ENCODE assay signal across 8 cellular contexts in the genomic region with DNA sequence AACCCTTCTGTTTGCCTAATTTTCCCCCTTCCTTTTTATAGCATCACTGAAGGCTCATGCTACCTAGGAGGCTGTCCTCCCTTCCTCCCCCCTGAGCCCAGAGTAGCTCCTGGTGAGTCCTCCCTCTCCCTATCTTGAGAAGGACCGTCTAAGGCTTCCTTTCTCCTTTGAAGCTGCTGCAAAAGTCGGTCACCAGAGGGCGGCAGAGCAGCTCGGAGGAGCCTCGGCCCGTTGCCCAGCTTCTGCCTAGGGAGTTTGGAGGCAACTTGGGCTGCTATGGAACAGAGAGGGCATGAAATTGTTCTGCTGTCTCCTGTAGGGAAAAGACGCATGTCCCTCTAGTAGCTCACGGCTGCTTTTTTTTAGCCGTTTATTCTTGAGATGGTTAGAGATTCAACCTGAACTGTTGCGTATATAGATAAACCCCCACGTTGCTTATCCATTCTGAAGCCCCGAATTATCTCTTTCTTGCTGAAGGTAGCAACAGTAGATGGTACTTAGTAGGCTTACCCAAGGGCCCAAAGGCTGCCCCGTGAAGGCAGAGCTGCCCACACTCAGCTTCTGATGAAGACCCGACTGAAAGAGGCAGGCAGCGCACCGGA. TPM values are rescaled to one million over a fixed set of nuclear protein-coding genes. Genes with fewer than 3 reads are reported as not detected.
DNase-seq lines count a peak whose midpoint lies in the region; ATAC-seq and TF ChIP-seq lines count a peak whose summit lies in the region.

No MANE protein-coding gene starts in this region.

- peak; percentile 61 for TF ChIP-seq CTCF in CD4-positive, alpha-beta T cell (IDR thresholded peaks at IDR 0.05)
- TF ChIP-seq CTCF in HFFc6 (IDR thresholded peaks at IDR 0.05), result peak; percentile 85
- peak; percentile 98 for TF ChIP-seq CTCF in OCI-LY1 (IDR thresholded peaks at IDR 0.05; ENCODE audit: low read length)

- no peak overlapping the region for H3K4me2 ChIP-seq in OCI-LY1 (ENCODE audit: low read length)

- ATAC-seq in CD4-positive, alpha-beta T cell (ENCODE audit: poor library complexity), result peak; percentile 68
- peak; percentile 50 to 61 for ATAC-seq in natural killer cell treated with Interleukin-12 subunit alpha and Interleukin-12 subunit beta and Interleukin-15 and Interleukin-18, amount 100 ng/mL, for 72 hours
- no peak for ATAC-seq in GM21360 (IDR thresholded peaks at IDR 0.05; ENCODE audit: unreplicated experiment)

- CTCF ChIA-PET in CD4-positive, alpha-beta T cell (lab: Charles Lee), result interaction anchor here (0.6 to 2.3 kb wide), 12 partner anchors 10 to 422 kb away, joined by 3 to 19 read pairs (median 4); no protein-coding TSS in a partner anchor

- peaks cover 54% of the 10 kb centered on the region for H3K27me3 Mint-ChIP-seq in CD4-positive, alpha-beta T cell
- peaks cover 5% of the 10 kb centered on the region for H3K27me3 Mint-ChIP-seq in HFFc6 (ENCODE audit: insufficient read depth)
- peaks cover 60% of the 10 kb centered on the region for H3K27me3 Mint-ChIP-seq in activated T-cell treated with anti-CD3 and anti-CD28 coated beads, Interleukin-2, amount 50 U/mL, for 24 hours
- H3K27me3 Mint-ChIP-seq in natural killer cell treated with Interleukin-12 subunit alpha and Interleukin-12 subunit beta and Interleukin-15 and Interleukin-18, amount 100 ng/mL, for 72 hours, result peaks cover 30 to 34% of the 10 kb centered on the region in 2 donors

- POLR2A ChIA-PET in CD4-positive, alpha-beta T cell (lab: Charles Lee), result interaction anchor here (1.2 to 2.0 kb wide), 3 partner anchors 18 to 305 kb away, joined by 3 to 8 read pairs (median 7); no protein-coding TSS in a partner anchor

- no peaks in the 10 kb centered on the region for H3K9me3 ChIP-seq in CD4-positive, alpha-beta T cell (ENCODE audit: control insufficient read depth, low read length)
- H3K9me3 ChIP-seq in OCI-LY1 (ENCODE audit: low read length), result no peaks in the 10 kb centered on the region

- H3K4me1 ChIP-seq in OCI-LY1 (ENCODE audit: insufficient read depth, low read length, severe bottlenecking), result peaks cover 11% of the 10 kb centered on the region

- H3K27ac Mint-ChIP-seq in CD4-positive, alpha-beta T cell, result no peak overlapping the region
- H3K27ac Mint-ChIP-seq in HFFc6, result peak overlapping the region; percentile 27
- no peak overlapping the region for H3K27ac Mint-ChIP-seq in activated T-cell treated with anti-CD3 and anti-CD28 coated beads, Interleukin-2, amount 50 U/mL, for 24 hours
- no peak overlapping the region for H3K27ac Mint-ChIP-seq in natural killer cell treated with Interleukin-12 subunit alpha and Interleukin-12 subunit beta and Interleukin-15 and Interleukin-18, amount 100 ng/mL, for 72 hours

- H3K9me2 ChIP-seq in OCI-LY1 (ENCODE audit: low read depth, low read length), result no peaks in the 10 kb centered on the region

- no peak overlapping the region for H3K27ac ChIP-seq in CD4-positive, alpha-beta T cell (ENCODE audit: low read depth, low read length)
- no peak overlapping the region for H3K27ac ChIP-seq in OCI-LY1 (ENCODE audit: low read depth, low read length, poor library complexity, severe bottlenecking)

- H3F3A ChIP-seq in OCI-LY1 (ENCODE audit: insufficient read depth, low read length), result no peaks in the 10 kb centered on the region

- no peak overlapping the region for H3K4me3 ChIP-seq in OCI-LY1 (ENCODE audit: low read depth, low read length, poor library complexity, severe bottlenecking)

- peaks cover 43% of the 10 kb centered on the region for H3K27me3 ChIP-seq in CD4-positive, alpha-beta T cell (ENCODE audit: control insufficient read depth, insufficient read depth, low read length)
- H3K27me3 ChIP-seq in OCI-LY1 (ENCODE audit: insufficient read depth, low read length), result peaks cover 15% of the 10 kb centered on the region; the same call in 1 of the 2 replicates

- H3K9ac ChIP-seq in OCI-LY1 (ENCODE audit: low read length), result no peak overlapping the region

- DNase-seq in CD4-positive, alpha-beta T cell, result peak; percentile 40 to 64 (median 44)
- DNase-seq in HFFc6 (peak; percentile 65), fibroblast of gingiva (ENCODE audit: low read depth) (peak; percentile 72), superior temporal gyrus (ENCODE audit: extremely low spot score) (peak; percentile 94)
- DNase-seq in activated T-cell treated with anti-CD3 and anti-CD28 coated beads, Interleukin-2, amount 50 U/mL, for 24 hours, result peak; percentile 72
- no peak for DNase-seq in natural killer cell treated with Interleukin-12 subunit alpha and Interleukin-12 subunit beta and Interleukin-15 and Interleukin-18, amount 100 ng/mL, for 72 hours (ENCODE audit: low spot score)

- H2AFZ ChIP-seq in OCI-LY1 (ENCODE audit: low read length), result no peak overlapping the region

- no peaks in the 10 kb centered on the region for H4K20me1 ChIP-seq in OCI-LY1 (ENCODE audit: insufficient read depth, low read length)

- no peaks in the 10 kb centered on the region for H3K79me2 ChIP-seq in OCI-LY1 (ENCODE audit: insufficient read depth, low read length)

- no peaks in the 10 kb centered on the region for H3K36me3 ChIP-seq in OCI-LY1 (ENCODE audit: insufficient read depth, low read length)

- no peaks in the 10 kb centered on the region for H3K9me3 Mint-ChIP-seq in CD4-positive, alpha-beta T cell
- H3K9me3 Mint-ChIP-seq in HFFc6, result no peaks in the 10 kb centered on the region
- no peaks in the 10 kb centered on the region for H3K9me3 Mint-ChIP-seq in activated T-cell treated with anti-CD3 and anti-CD28 coated beads, Interleukin-2, amount 50 U/mL, for 24 hours
- no peaks in the 10 kb centered on the region for H3K9me3 Mint-ChIP-seq in natural killer cell treated with Interleukin-12 subunit alpha and Interleukin-12 subunit beta and Interleukin-15 and Interleukin-18, amount 100 ng/mL, for 72 hours

- no peaks in the 10 kb centered on the region for H3K36me3 Mint-ChIP-seq in CD4-positive, alpha-beta T cell (ENCODE audit: low read depth)
- H3K36me3 Mint-ChIP-seq in HFFc6 (ENCODE audit: low read depth), result peaks cover 22% of the 10 kb centered on the region
- no peaks in the 10 kb centered on the region for H3K36me3 Mint-ChIP-seq in activated T-cell treated with anti-CD3 and anti-CD28 coated beads, Interleukin-2, amount 50 U/mL, for 24 hours (ENCODE audit: low read depth)
- no peaks in the 10 kb centered on the region for H3K36me3 Mint-ChIP-seq in natural killer cell treated with Interleukin-12 subunit alpha and Interleukin-12 subunit beta and Interleukin-15 and Interleukin-18, amount 100 ng/mL, for 72 hours

- peaks cover 20% of the 10 kb centered on the region for H3K4me1 Mint-ChIP-seq in CD4-positive, alpha-beta T cell (ENCODE audit: low read depth)
- peaks cover 40% of the 10 kb centered on the region for H3K4me1 Mint-ChIP-seq in HFFc6 (ENCODE audit: low read depth)
- H3K4me1 Mint-ChIP-seq in activated T-cell treated with anti-CD3 and anti-CD28 coated beads, Interleukin-2, amount 50 U/mL, for 24 hours (ENCODE audit: low read depth), result peaks cover 13% of the 10 kb centered on the region
- H3K4me1 Mint-ChIP-seq in natural killer cell treated with Interleukin-12 subunit alpha and Interleukin-12 subunit beta and Interleukin-15 and Interleukin-18, amount 100 ng/mL, for 72 hours (ENCODE audit: low read depth in 2 of 2), result peaks cover 0 to 5% of the 10 kb centered on the region in 2 donors

- H3K4me3 Mint-ChIP-seq in CD4-positive, alpha-beta T cell, result no peak overlapping the region
- H3K4me3 Mint-ChIP-seq in HFFc6, result no peak overlapping the region
- no peak overlapping the region for H3K4me3 Mint-ChIP-seq in activated T-cell treated with anti-CD3 and anti-CD28 coated beads, Interleukin-2, amount 50 U/mL, for 24 hours
- H3K4me3 Mint-ChIP-seq in natural killer cell treated with Interleukin-12 subunit alpha and Interleukin-12 subunit beta and Interleukin-15 and Interleukin-18, amount 100 ng/mL, for 72 hours, result no peak overlapping the region

- intact Hi-C loops in CD4-positive, alpha-beta T cell (cut with DNase I, micrococcal nuclease), result loop anchor here (1.0 to 10.0 kb wide), 4 partner anchors 157 to 950 kb away; no protein-coding TSS in a partner anchor

RNA-seq across cellular contexts. Expression of gene WNT5B, which starts 5.7 kb away (rescaled TPM):
- not detected for total RNA-seq in CD4-positive, alpha-beta T cell
- total RNA-seq in HFFc6 (2021; fragmentation: NEBNext Ultra II Directional; extraction: Animal tissue kit (Norgen Biotek cat#: 25700)), result 100 to 1,000 TPM; 191 to 289 (median 200) TPM
- under 1 TPM in 1 of 2 donors, not detected in 1; 0.47 TPM for total RNA-seq in natural killer cell treated with Interleukin-12 subunit alpha and Interleukin-12 subunit beta and Interleukin-15 and Interleukin-18, amount 100 ng/mL, for 72 hours

RNA-seq across cellular contexts. Expression of gene FBXL14, which starts 40.3 kb away (rescaled TPM):
- 10 to 100 TPM; 32.3 to 33.6 TPM for total RNA-seq in CD4-positive, alpha-beta T cell
- total RNA-seq in HFFc6 (2021; fragmentation: NEBNext Ultra II Directional; extraction: Animal tissue kit (Norgen Biotek cat#: 25700)), result 1 to 10 TPM; 5.2 to 6.5 (median 5.4) TPM
- total RNA-seq in natural killer cell treated with Interleukin-12 subunit alpha and Interleukin-12 subunit beta and Interleukin-15 and Interleukin-18, amount 100 ng/mL, for 72 hours, result 10 to 100 TPM; 19.4 to 26.2 TPM

RNA-seq across cellular contexts. Expression of gene ADIPOR2, which starts 56.2 kb away (rescaled TPM):
- total RNA-seq in CD4-positive, alpha-beta T cell, result 10 to 100 TPM; 12.5 to 12.6 TPM
- total RNA-seq in HFFc6 (2021; fragmentation: NEBNext Ultra II Directional; extraction: Animal tissue kit (Norgen Biotek cat#: 25700)), result 10 to 100 TPM; 38.9 to 50.1 (median 44.9) TPM
- total RNA-seq in natural killer cell treated with Interleukin-12 subunit alpha and Interleukin-12 subunit beta and Interleukin-15 and Interleukin-18, amount 100 ng/mL, for 72 hours, result 10 to 100 TPM; 72.5 to 74.5 TPM

Comparison
In these comparisons a context has a peak if more than half of its experiments do, and no peak if none do; other contexts are left out.
1. RNA of gene WNT5B, which starts 5.7 kb away (total RNA-seq): 191 to 289 TPM in HFFc6; 0.47 TPM in natural killer cell treated with Interleukin-12 subunit alpha and Interleukin-12 subunit beta and Interleukin-15 and Interleukin-18, amount 100 ng/mL, for 72 hours and not detected in CD4-positive, alpha-beta T cell; every median in the first group is over 100 times any median in the second.
2. Peak in every context shown above with its lines, with median percentiles within 50 percentile points of each other: CTCF ChIP-seq.